ENCODE assay signal across 15 cellular contexts in genomic region chr6:43089467-43089866, GRCh38. TPM values are rescaled to one million over a fixed set of nuclear protein-coding genes. Genes with fewer than 3 reads are reported as not detected.
DNase-seq lines count a peak whose midpoint lies in the region; ATAC-seq and TF ChIP-seq lines count a peak whose summit lies in the region.
"Had no signal": no experiment of that assay in that cellular context is flagged by ENCODE, and none has a peak within 500 bp of the region (broad histone marks: within the 10 kb centered on the region; RNA-seq: fewer than 3 reads in every experiment).

No MANE protein-coding gene starts in this region.

- no peak for TF ChIP-seq CTCF in SK-N-SH (IDR thresholded peaks at IDR 0.05)
- no peak for TF ChIP-seq CTCF in vagina (IDR thresholded peaks at IDR 0.05)
- TF ChIP-seq CTCF in gastrocnemius medialis (IDR thresholded peaks at IDR 0.05 in 4 of 5, conservative IDR thresholded peaks at IDR 0.05 in 1 of 5) = no peak

- H3K79me2 ChIP-seq in SK-N-SH (ENCODE audit: insufficient read depth) = peaks cover 100% of the 10 kb centered on the region

- H3K27ac ChIP-seq in SK-N-SH (ENCODE audit: low read depth in 2 of 2, low read length in 1 of 2) = peak overlapping the region in 1 of 2 experiments; percentile 43; a peak in 2 of 4 replicates
- H3K27ac ChIP-seq in mesodermal cell (ENCODE audit: low read depth, low read length, severe bottlenecking) = peak overlapping the region; percentile 84
- H3K27ac ChIP-seq in vagina = peak overlapping the region; percentile 84
- H3K27ac ChIP-seq in gastrocnemius medialis = no peak overlapping the region
- H3K27ac ChIP-seq: WERI-Rb-1 had no signal

- H3K27me3 ChIP-seq in SK-N-SH (ENCODE audit: insufficient read depth) (no peaks in the 10 kb centered on the region), vagina (no peaks in the 10 kb centered on the region), gastrocnemius medialis (no peaks in the 10 kb centered on the region)

- ATAC-seq in SK-N-SH treated with all-trans-retinoic acid at 6 μM for 48 hours (no peak), GM18520 (IDR thresholded peaks at IDR 0.05; ENCODE audit: unreplicated experiment) (no peak), GM21723 (IDR thresholded peaks at IDR 0.05; ENCODE audit: unreplicated experiment) (no peak), gastrocnemius medialis (no peak)
- ATAC-seq: activated naive CD8-positive, alpha-beta T cell treated with anti-CD3 and anti-CD28 coated beads, Interleukin-2, amount 50 U/mL, for 24 hours had no signal

- TF ChIP-seq EP300 in SK-N-SH (IDR thresholded peaks at IDR 0.05; ENCODE audit: borderline replicate concordance in 1 of 2, low read depth in 1 of 2, low read length in 1 of 2) = no peak

- 0 out of 2 replicates have a peak overlapping the region, but pooled peaks have one; percentile 64 for H3K4me2 ChIP-seq in SK-N-SH

- intact Hi-C loops in vagina (cut with DNase I) = no loop called here
- intact Hi-C loops in gastrocnemius medialis (cut with DNase I; ENCODE audit: low total_unique reads) = no loop called here

- peaks cover 14% of the 10 kb centered on the region for H3F3A ChIP-seq in SK-N-SH (replicated peaks; ENCODE audit: insufficient read depth)

- in situ Hi-C loops in gastrocnemius medialis (cut with MboI; ENCODE audit: low sequenced_read_pairs in 4 of 4) = no loop called here

- no peak for TF ChIP-seq POLR2A in vagina (IDR thresholded peaks at IDR 0.05)
- TF ChIP-seq POLR2A in gastrocnemius medialis (IDR thresholded peaks at IDR 0.05) = no peak

- no peaks in the 10 kb centered on the region for H3K9me3 ChIP-seq in SK-N-SH
- H3K9me3 ChIP-seq in mesodermal cell (ENCODE audit: control insufficient read depth, low read length) = no peaks in the 10 kb centered on the region
- no peaks in the 10 kb centered on the region for H3K9me3 ChIP-seq in vagina
- no peaks in the 10 kb centered on the region for H3K9me3 ChIP-seq in gastrocnemius medialis

- H4K20me1 ChIP-seq in SK-N-SH (ENCODE audit: insufficient read depth) = peaks cover 19% of the 10 kb centered on the region

- CTCF ChIA-PET in SK-N-SH (lab: Yijun Ruan, JAX) = interaction anchor here (0.7 to 2.4 kb wide), 4 partner anchors 10 to 54 kb away, joined by 3 to 8 read pairs (median 4); no protein-coding TSS in a partner anchor

- 90% methylated on average over 4 of the region's 4 CpGs for WGBS in SK-N-SH (ENCODE audit: low lambda C conversion rate)
- no CpG with 5 or more reads among the region's 4 CpGs for WGBS in mesodermal cell (ENCODE audit: insufficient coverage in 2 of 2), 2 experiments

- no peaks in the 10 kb centered on the region for H3K9me2 ChIP-seq in SK-N-SH

- H2AFZ ChIP-seq in SK-N-SH (ENCODE audit: low read depth) = no peak overlapping the region

- H3K9ac ChIP-seq in SK-N-SH = no peak overlapping the region

- DNase-seq in SK-N-SH (no peak), ecto neural progenitor cell (ENCODE audit: low spot score) (peak; percentile 52), vagina (ENCODE audit: extremely low spot score in 2 of 2) (no peak), gastrocnemius medialis (no peak)
- DNase-seq: activated CD8-positive, alpha-beta memory T cell treated with anti-CD3 and anti-CD28 coated beads, Interleukin-2, amount 50 U/mL, for 4 hours; activated naive CD8-positive, alpha-beta T cell treated with anti-CD3 and anti-CD28 coated beads, Interleukin-2, amount 50 U/mL, for 24 hours; Kasumi-1; midbrain; Right ventricle myocardium superior; substantia nigra; WERI-Rb-1 had no signal

- peaks cover 19 to 48% of the 10 kb centered on the region in 2 experiments for H3K4me1 ChIP-seq in SK-N-SH (ENCODE audit: control insufficient read depth in 1 of 2, insufficient read depth in 2 of 2, low read depth in 1 of 2, low read length in 1 of 2)
- H3K4me1 ChIP-seq in mesodermal cell (ENCODE audit: control insufficient read depth, insufficient read depth, low read length, poor library complexity, severe bottlenecking) = peaks cover 46% of the 10 kb centered on the region
- H3K4me1 ChIP-seq in vagina = peaks cover 77% of the 10 kb centered on the region
- no peaks in the 10 kb centered on the region for H3K4me1 ChIP-seq in gastrocnemius medialis

- POLR2A ChIA-PET in SK-N-SH (lab: Yijun Ruan, JAX) = interaction anchor here (1.0 kb wide), 1 partner anchor 12 kb away, joined by 4 read pairs; no protein-coding TSS in a partner anchor

- TF ChIP-seq RAD21 in SK-N-SH (IDR thresholded peaks at IDR 0.05; ENCODE audit: low read length) = no peak

- no peaks in the 10 kb centered on the region for H3K36me3 ChIP-seq in SK-N-SH (replicated peaks in 1 of 2; ENCODE audit: control insufficient read depth in 1 of 2, insufficient read depth in 2 of 2, low read length in 1 of 2)
- H3K36me3 ChIP-seq in mesodermal cell (ENCODE audit: control insufficient read depth, insufficient read depth, low read length) = no peaks in the 10 kb centered on the region
- no peaks in the 10 kb centered on the region for H3K36me3 ChIP-seq in vagina
- H3K36me3 ChIP-seq in gastrocnemius medialis = no peaks in the 10 kb centered on the region

- H3K4me3 ChIP-seq in SK-N-SH (ENCODE audit: low read depth in 2 of 2, low read length in 1 of 2) (no peak overlapping the region), mesodermal cell (ENCODE audit: extremely low read depth, insufficient read depth, low read length, poor library complexity, severe bottlenecking) (no peak overlapping the region), vagina (no peak overlapping the region), gastrocnemius medialis (no peak overlapping the region)

TF ChIP-seq in SK-N-SH, 30 proteins besides CTCF, POLR2A, EP300 and RAD21 (continues in another document):
- no peak for TF ChIP-seq YY1 (IDR thresholded peaks at IDR 0.05; ENCODE audit: low read depth)
- no peak for TF ChIP-seq USF1 (IDR thresholded peaks at IDR 0.05; ENCODE audit: borderline replicate concordance, low read depth)
- no peak for TF ChIP-seq SMC3 (IDR thresholded peaks at IDR 0.05; ENCODE audit: low read depth, low read length)
- TF ChIP-seq POLR2AphosphoS5 (IDR thresholded peaks at IDR 0.05; ENCODE audit: low read depth, low read length) = no peak
- TF ChIP-seq MAX (IDR thresholded peaks at IDR 0.05; ENCODE audit: low read depth) = no peak
- no peak for TF ChIP-seq FOSL2 (IDR thresholded peaks at IDR 0.05; ENCODE audit: borderline replicate concordance, low read depth)

TF ChIP-seq in SK-N-SH treated with all-trans-retinoic acid at 6 μM for 48 hours, 23 proteins besides CTCF, POLR2A, EP300 and RAD21 (continues in another document):
- TF ChIP-seq PATZ1 (CRISPR knock-in tag; IDR thresholded peaks at IDR 0.05; ENCODE audit: borderline replicate concordance) (no peak), POU6F1 (CRISPR knock-in tag; IDR thresholded peaks at IDR 0.05; ENCODE audit: borderline replicate concordance, low read depth) (no peak), CSDC2 (CRISPR knock-in tag; IDR thresholded peaks at IDR 0.05) (no peak), BACH2 (CRISPR knock-in tag; IDR thresholded peaks at IDR 0.05; ENCODE audit: borderline replicate concordance) (no peak)

RNA-seq across cellular contexts. Expression of gene PTK7, which starts 13.4 kb away (rescaled TPM):
- 93.7 and 105 TPM in 2 replicates for polyA plus RNA-seq in SK-N-SH (2012; rRNA removed)
- polyA plus RNA-seq in SK-N-SH (2012; cell fraction: cytosol; rRNA removed) = 54.5 and 77.5 TPM in 2 replicates
- polyA plus RNA-seq in SK-N-SH (2012; cell fraction: nucleus; rRNA removed) = 207 and 220 TPM in 2 replicates
- polyA plus RNA-seq in mesodermal cell (2013, experiment 1 of 2) = 160 TPM
- polyA plus RNA-seq in mesodermal cell (2013, experiment 2 of 2) = 129 TPM
- total RNA-seq in vagina = 62.1 TPM
- total RNA-seq in gastrocnemius medialis = under 1 TPM; 0.15 to 0.64 (median 0.24) TPM

RNA-seq across cellular contexts. Expression of gene KLC4, which starts 30.0 kb away (rescaled TPM):
- polyA plus RNA-seq in SK-N-SH (2012; rRNA removed) = 17.5 and 22.0 TPM in 2 replicates
- 7.9 and 11.5 TPM in 2 replicates for polyA plus RNA-seq in SK-N-SH (2012; cell fraction: cytosol; rRNA removed)
- 76.1 and 80.1 TPM in 2 replicates for polyA plus RNA-seq in SK-N-SH (2012; cell fraction: nucleus; rRNA removed)
- 36.5 TPM for polyA plus RNA-seq in mesodermal cell (2013, experiment 1 of 2)
- 34.1 TPM for polyA plus RNA-seq in mesodermal cell (2013, experiment 2 of 2)
- total RNA-seq in vagina (17.2 TPM), gastrocnemius medialis (10 to 100 TPM; 12.2 to 19.3 (median 14.6) TPM)

RNA-seq across cellular contexts. Expression of gene MRPL2, which starts 30.2 kb away (rescaled TPM):
- polyA plus RNA-seq in SK-N-SH (2012; rRNA removed) = 43.0 and 64.7 TPM in 2 replicates
- polyA plus RNA-seq in SK-N-SH (2012; cell fraction: cytosol; rRNA removed) = 28.4 and 30.5 TPM in 2 replicates
- polyA plus RNA-seq in SK-N-SH (2012; cell fraction: nucleus; rRNA removed) = 65.7 and 67.7 TPM in 2 replicates
- polyA plus RNA-seq in mesodermal cell (2013, experiment 1 of 2) = 65.2 TPM
- polyA plus RNA-seq in mesodermal cell (2013, experiment 2 of 2) = 60.8 TPM
- total RNA-seq in vagina (14.2 TPM), gastrocnemius medialis (10 to 100 TPM; 34.1 to 64.9 (median 41.1) TPM)

RNA-seq across cellular contexts. Expression of gene CUL7, which starts 35.8 kb away (rescaled TPM):
- polyA plus RNA-seq in SK-N-SH (2012; rRNA removed) = 46.9 and 59.6 TPM in 2 replicates
- polyA plus RNA-seq in SK-N-SH (2012; cell fraction: cytosol; rRNA removed) = 15.8 and 24.8 TPM in 2 replicates
- polyA plus RNA-seq in SK-N-SH (2012; cell fraction: nucleus; rRNA removed) = 138 and 153 TPM in 2 replicates
- polyA plus RNA-seq in mesodermal cell (2013, experiment 1 of 2) = 46.0 TPM
- polyA plus RNA-seq in mesodermal cell (2013, experiment 2 of 2) = 39.7 TPM
- total RNA-seq in vagina (13.0 TPM), gastrocnemius medialis (10 to 100 TPM; 11.9 to 21.3 (median 15.4) TPM)

Comparison
In these comparisons a context has a peak if more than half of its experiments do, and no peak if none do; other contexts are left out.
1. H3K27ac ChIP-seq: peak in mesodermal cell (single experiment) and vagina (single experiment); none in gastrocnemius medialis (0 of 4).
2. RNA of gene PTK7, which starts 13.4 kb away (total RNA-seq): 62.1 TPM in vagina (single experiment); 0.15 to 0.64 TPM in gastrocnemius medialis; every median in the first group is over 10 times any median in the second.